1 cellular context compared by ENCODE assay signal in the genomic region with DNA sequence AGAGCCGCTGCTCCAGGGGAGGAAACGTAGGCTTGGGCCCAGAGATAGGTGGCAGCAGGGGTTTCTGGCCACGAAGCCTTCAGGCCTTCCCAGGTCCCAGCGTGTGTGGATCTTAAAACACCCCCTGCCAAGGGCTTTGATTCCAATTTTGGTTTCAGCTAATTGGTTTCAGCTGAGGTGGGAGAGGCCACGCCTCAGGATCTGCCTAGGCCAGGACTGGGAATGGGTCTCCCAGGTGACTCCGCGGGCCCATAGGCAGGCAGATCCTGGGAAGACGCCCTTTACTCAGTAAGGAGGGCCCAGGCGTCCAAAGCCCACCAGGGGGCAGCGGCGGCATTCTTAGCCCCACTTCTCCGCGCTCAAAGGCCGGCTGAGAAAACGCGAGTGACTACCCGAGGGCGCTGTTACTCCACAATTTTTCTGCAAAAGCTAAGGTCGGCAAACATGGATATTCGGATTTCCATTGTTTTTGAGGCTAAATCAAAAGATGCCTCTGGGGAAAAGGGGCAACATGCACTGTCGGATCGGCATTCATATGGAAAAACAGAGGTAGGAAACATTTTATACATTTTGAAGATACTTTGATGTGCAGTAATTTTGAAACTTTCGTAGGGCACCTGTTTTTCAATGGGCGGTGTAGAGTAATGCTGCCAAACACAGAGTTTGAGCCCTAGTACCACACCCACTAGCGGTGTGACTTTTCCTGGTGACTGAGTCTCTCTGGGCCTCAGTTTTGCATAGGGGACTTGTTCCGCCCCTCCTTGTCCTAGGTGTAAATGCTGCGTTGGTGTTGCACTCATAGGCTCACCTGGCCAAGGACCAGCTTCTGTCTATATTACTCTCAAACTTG.
A peak's percentile ranks its signal among the peaks of the same experiment; 100 is the strongest.
TF ChIP-seq lines count a peak whose summit lies in the region.

No MANE protein-coding gene starts in this region.

TF ChIP-seq in SK-N-SH, 30 proteins besides CTCF, POLR2A, EP300 and RAD21 (continued from another document):
- TF ChIP-seq USF2 (IDR thresholded peaks at IDR 0.05; ENCODE audit: borderline replicate concordance, low read depth, low read length): no peak
- TF ChIP-seq SMC3 (IDR thresholded peaks at IDR 0.05; ENCODE audit: low read depth, low read length): peak; percentile 100
- 0 out of 2 replicates have a peak, but pooled peaks have one; percentile 20 for TF ChIP-seq NRF1 (IDR thresholded peaks at IDR 0.05; ENCODE audit: low read depth, low read length)
- TF ChIP-seq FOXM1 (IDR thresholded peaks at IDR 0.05; ENCODE audit: low read depth): peak; percentile 55; the same call in 1 of the 2 replicates
- TF ChIP-seq, protein P1, sequence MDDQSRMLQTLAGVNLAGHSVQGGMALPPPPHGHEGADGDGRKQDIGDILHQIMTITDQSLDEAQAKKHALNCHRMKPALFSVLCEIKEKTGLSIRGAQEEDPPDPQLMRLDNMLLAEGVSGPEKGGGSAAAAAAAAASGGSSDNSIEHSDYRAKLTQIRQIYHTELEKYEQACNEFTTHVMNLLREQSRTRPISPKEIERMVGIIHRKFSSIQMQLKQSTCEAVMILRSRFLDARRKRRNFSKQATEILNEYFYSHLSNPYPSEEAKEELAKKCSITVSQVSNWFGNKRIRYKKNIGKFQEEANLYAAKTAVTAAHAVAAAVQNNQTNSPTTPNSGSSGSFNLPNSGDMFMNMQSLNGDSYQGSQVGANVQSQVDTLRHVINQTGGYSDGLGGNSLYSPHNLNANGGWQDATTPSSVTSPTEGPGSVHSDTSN (IDR thresholded peaks at IDR 0.05): 0 out of 2 replicates have a peak, but pooled peaks have one; percentile 15
- TF ChIP-seq, protein P2, sequence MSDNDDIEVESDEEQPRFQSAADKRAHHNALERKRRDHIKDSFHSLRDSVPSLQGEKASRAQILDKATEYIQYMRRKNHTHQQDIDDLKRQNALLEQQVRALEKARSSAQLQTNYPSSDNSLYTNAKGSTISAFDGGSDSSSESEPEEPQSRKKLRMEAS (IDR thresholded peaks at IDR 0.05; ENCODE audit: low read depth): no peak; the same call in 1 of the 2 replicates
- TF ChIP-seq MXI1 (IDR thresholded peaks at IDR 0.05; ENCODE audit: low read depth, low read length): no peak
- TF ChIP-seq JUND (IDR thresholded peaks at IDR 0.05): no peak
- TF ChIP-seq TCF12 (IDR thresholded peaks at IDR 0.05): peak; percentile 32; the same call in 1 of the 2 replicates
- TF ChIP-seq ZBTB33 (IDR thresholded peaks at IDR 0.05; ENCODE audit: borderline replicate concordance, low read depth): no peak
- TF ChIP-seq TEAD4 (IDR thresholded peaks at IDR 0.05; ENCODE audit: borderline replicate concordance, insufficient read depth): no peak
- no peak for TF ChIP-seq GABPA (IDR thresholded peaks at IDR 0.05; ENCODE audit: low read depth)
- TF ChIP-seq TAF1 (IDR thresholded peaks at IDR 0.05; ENCODE audit: borderline replicate concordance, low read depth, low read length): peak; percentile 40; the same call in 1 of the 2 replicates
- TF ChIP-seq RCOR1 (IDR thresholded peaks at IDR 0.05; ENCODE audit: low read length): 0 out of 2 replicates have a peak, but pooled peaks have one; percentile 45
- TF ChIP-seq, protein P3, sequence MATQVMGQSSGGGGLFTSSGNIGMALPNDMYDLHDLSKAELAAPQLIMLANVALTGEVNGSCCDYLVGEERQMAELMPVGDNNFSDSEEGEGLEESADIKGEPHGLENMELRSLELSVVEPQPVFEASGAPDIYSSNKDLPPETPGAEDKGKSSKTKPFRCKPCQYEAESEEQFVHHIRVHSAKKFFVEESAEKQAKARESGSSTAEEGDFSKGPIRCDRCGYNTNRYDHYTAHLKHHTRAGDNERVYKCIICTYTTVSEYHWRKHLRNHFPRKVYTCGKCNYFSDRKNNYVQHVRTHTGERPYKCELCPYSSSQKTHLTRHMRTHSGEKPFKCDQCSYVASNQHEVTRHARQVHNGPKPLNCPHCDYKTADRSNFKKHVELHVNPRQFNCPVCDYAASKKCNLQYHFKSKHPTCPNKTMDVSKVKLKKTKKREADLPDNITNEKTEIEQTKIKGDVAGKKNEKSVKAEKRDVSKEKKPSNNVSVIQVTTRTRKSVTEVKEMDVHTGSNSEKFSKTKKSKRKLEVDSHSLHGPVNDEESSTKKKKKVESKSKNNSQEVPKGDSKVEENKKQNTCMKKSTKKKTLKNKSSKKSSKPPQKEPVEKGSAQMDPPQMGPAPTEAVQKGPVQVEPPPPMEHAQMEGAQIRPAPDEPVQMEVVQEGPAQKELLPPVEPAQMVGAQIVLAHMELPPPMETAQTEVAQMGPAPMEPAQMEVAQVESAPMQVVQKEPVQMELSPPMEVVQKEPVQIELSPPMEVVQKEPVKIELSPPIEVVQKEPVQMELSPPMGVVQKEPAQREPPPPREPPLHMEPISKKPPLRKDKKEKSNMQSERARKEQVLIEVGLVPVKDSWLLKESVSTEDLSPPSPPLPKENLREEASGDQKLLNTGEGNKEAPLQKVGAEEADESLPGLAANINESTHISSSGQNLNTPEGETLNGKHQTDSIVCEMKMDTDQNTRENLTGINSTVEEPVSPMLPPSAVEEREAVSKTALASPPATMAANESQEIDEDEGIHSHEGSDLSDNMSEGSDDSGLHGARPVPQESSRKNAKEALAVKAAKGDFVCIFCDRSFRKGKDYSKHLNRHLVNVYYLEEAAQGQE (IDR thresholded peaks at IDR 0.05; ENCODE audit: low read depth, low read length): no peak
- TF ChIP-seq NFIC (IDR thresholded peaks at IDR 0.05; ENCODE audit: borderline replicate concordance): peak; percentile 35; the same call in 1 of the 2 replicates
- no peak for TF ChIP-seq FOXJ3 (CRISPR knock-in tag; IDR thresholded peaks at IDR 0.05)
- peak; percentile 49; the same call in 1 of the 2 replicates for TF ChIP-seq SIN3A (IDR thresholded peaks at IDR 0.05; ENCODE audit: borderline replicate concordance, low read depth, low read length)
- TF ChIP-seq CHD2 (IDR thresholded peaks at IDR 0.05; ENCODE audit: low read length, partially characterized antibody): peak; percentile 25
- TF ChIP-seq ELF1 (IDR thresholded peaks at IDR 0.05): no peak
- 0 out of 2 replicates have a peak, but pooled peaks have one; percentile 34 for TF ChIP-seq YY1 (IDR thresholded peaks at IDR 0.05; ENCODE audit: low read depth)
- peak; percentile 31; the same call in 1 of the 2 replicates for TF ChIP-seq POLR2AphosphoS5 (IDR thresholded peaks at IDR 0.05; ENCODE audit: low read depth, low read length)
- TF ChIP-seq RFX5 (IDR thresholded peaks at IDR 0.05; ENCODE audit: low read length): no peak
- TF ChIP-seq MEF2A (IDR thresholded peaks at IDR 0.05; ENCODE audit: borderline replicate concordance, low read depth): no peak
- no peak for TF ChIP-seq USF1 (IDR thresholded peaks at IDR 0.05; ENCODE audit: borderline replicate concordance, low read depth)
- TF ChIP-seq GATA2 (CRISPR knock-in tag; IDR thresholded peaks at IDR 0.05): no peak
